ENCODE assay signal across 8 cellular contexts in genomic region chr11:88357323-88358039, GRCh38. TPM values are rescaled to one million over a fixed set of nuclear protein-coding genes. Genes with fewer than 3 reads are reported as not detected.
A peak's percentile ranks its signal among the peaks of the same experiment; 100 is the strongest.
DNase-seq lines count a peak whose midpoint lies in the region; ATAC-seq and TF ChIP-seq lines count a peak whose summit lies in the region.

No MANE protein-coding gene starts in this region.

- H3K14ac ChIP-seq in mesenchymal stem cell (ENCODE audit: low read length in 2 of 2): no peak overlapping the region

- H3F3A ChIP-seq in SK-N-SH (replicated peaks; ENCODE audit: insufficient read depth): peaks cover 14% of the 10 kb centered on the region

- no peak overlapping the region for H2AK5ac ChIP-seq in mesenchymal stem cell (ENCODE audit: low read length, severe bottlenecking)

- H2BK5ac ChIP-seq in mesenchymal stem cell (ENCODE audit: low read depth, low read length, poor library complexity, severe bottlenecking): no peak overlapping the region

- no peaks in the 10 kb centered on the region for H4K20me1 ChIP-seq in SK-N-SH (ENCODE audit: insufficient read depth)

- no peak overlapping the region for H3K4ac ChIP-seq in mesenchymal stem cell (ENCODE audit: low read depth in 1 of 2, low read length in 2 of 2)

- H3K18ac ChIP-seq in mesenchymal stem cell (ENCODE audit: low read depth in 1 of 2, low read length in 2 of 2): no peak overlapping the region

- TF ChIP-seq CTCF in SK-N-SH (IDR thresholded peaks at IDR 0.05): no peak

- no peak for TF ChIP-seq RAD21 in SK-N-SH (IDR thresholded peaks at IDR 0.05; ENCODE audit: low read length)

- POLR2A ChIA-PET in SK-N-SH (lab: Yijun Ruan, JAX): no interaction called here

- H3K23ac ChIP-seq in mesenchymal stem cell (ENCODE audit: low read length in 2 of 2): no peak overlapping the region

- no peaks in the 10 kb centered on the region for H3K9me3 ChIP-seq in SK-N-SH
- H3K9me3 ChIP-seq in mesenchymal stem cell (ENCODE audit: control insufficient read depth, low read length): no peaks in the 10 kb centered on the region

- H3K4me2 ChIP-seq in SK-N-SH (no peak overlapping the region), mesenchymal stem cell (ENCODE audit: low read length, poor library complexity, severe bottlenecking) (no peak overlapping the region)

- H2BK15ac ChIP-seq in mesenchymal stem cell (ENCODE audit: low read depth, poor library complexity, severe bottlenecking): no peak overlapping the region

- DNase-seq in SK-N-SH (no peak), mesenchymal stem cell (peak; percentile 44), NCI-H82 treated with DMSO at 0.1 percent for 48 hours (lab: John Stamatoyannopoulos, UW; ENCODE audit: unreplicated experiment) (no peak), NCI-H2107 (lab: John Stamatoyannopoulos, UW) (no peak)
- DNase-seq in activated CD8-positive, alpha-beta memory T cell treated with anti-CD3 and anti-CD28 coated beads, Interleukin-2, amount 50 U/mL, for 4 hours: no peak

- H2AFZ ChIP-seq in ACC112 (ENCODE audit: low read length, unreplicated experiment) (peak overlapping the region; percentile 87), SK-N-SH (ENCODE audit: low read depth) (peak overlapping the region; percentile 60; the same call in 1 of the 2 replicates), mesenchymal stem cell (ENCODE audit: low read depth, low read length) (no peak overlapping the region)

- H3K27me3 ChIP-seq in ACC112 (ENCODE audit: insufficient read depth, low read length) (no peaks in the 10 kb centered on the region), SK-N-SH (ENCODE audit: insufficient read depth) (no peaks in the 10 kb centered on the region), mesenchymal stem cell (ENCODE audit: control insufficient read depth in 1 of 2, insufficient read depth in 1 of 2, low read length in 2 of 2) (no peaks in the 10 kb centered on the region)

- no peaks in the 10 kb centered on the region for H3K79me1 ChIP-seq in mesenchymal stem cell (replicated peaks; ENCODE audit: low read length, poor library complexity, severe bottlenecking)

- H3K79me2 ChIP-seq in ACC112 (ENCODE audit: control insufficient read depth, insufficient read depth, low read length, unreplicated experiment): no peaks in the 10 kb centered on the region
- H3K79me2 ChIP-seq in SK-N-SH (ENCODE audit: insufficient read depth): no peaks in the 10 kb centered on the region

- TF ChIP-seq EP300 in SK-N-SH (IDR thresholded peaks at IDR 0.05; ENCODE audit: borderline replicate concordance in 1 of 2, low read depth in 1 of 2, low read length in 1 of 2): no peak

- no peaks in the 10 kb centered on the region for H3K36me3 ChIP-seq in ACC112 (ENCODE audit: insufficient read depth, low read length)
- no peaks in the 10 kb centered on the region for H3K36me3 ChIP-seq in SK-N-SH (replicated peaks in 1 of 2; ENCODE audit: control insufficient read depth in 1 of 2, insufficient read depth in 2 of 2, low read length in 1 of 2)
- H3K36me3 ChIP-seq in mesenchymal stem cell (ENCODE audit: control insufficient read depth in 1 of 2, insufficient read depth in 2 of 2, low read depth in 1 of 2, low read length in 2 of 2): no peaks in the 10 kb centered on the region

- H4K91ac ChIP-seq in mesenchymal stem cell (ENCODE audit: low read length): no peak overlapping the region

- no peak overlapping the region for H2BK120ac ChIP-seq in mesenchymal stem cell (ENCODE audit: low read depth, low read length)

- no peaks in the 10 kb centered on the region for H3K9me2 ChIP-seq in SK-N-SH

- H4K8ac ChIP-seq in mesenchymal stem cell (ENCODE audit: low read length): no peak overlapping the region

- ATAC-seq in GM18858 (IDR thresholded peaks at IDR 0.05; ENCODE audit: unreplicated experiment) (peak; percentile 57), HG02885 (IDR thresholded peaks at IDR 0.05; ENCODE audit: poor library complexity, unreplicated experiment) (peak; percentile 68)

- H3K4me1 ChIP-seq in ACC112 (ENCODE audit: control insufficient read depth, insufficient read depth, low read length, unreplicated experiment): peaks cover 20% of the 10 kb centered on the region
- H3K4me1 ChIP-seq in SK-N-SH (ENCODE audit: control insufficient read depth in 1 of 2, insufficient read depth in 2 of 2, low read depth in 1 of 2, low read length in 1 of 2): peaks cover 0 to 4% of the 10 kb centered on the region in 2 experiments; a peak in 1 of 4 replicates
- H3K4me1 ChIP-seq in mesenchymal stem cell (ENCODE audit: control insufficient read depth, insufficient read depth, low read depth, low read length): peaks cover 2% of the 10 kb centered on the region

- CTCF ChIA-PET in SK-N-SH (lab: Yijun Ruan, JAX): interaction anchor here (1.5 kb wide), 1 partner anchor 15 kb away, joined by 5 read pairs; no protein-coding TSS in a partner anchor

- WGBS in SK-N-SH (ENCODE audit: low lambda C conversion rate): 92% methylated on average over 3 of the region's 3 CpGs
- no CpG with 5 or more reads among the region's 3 CpGs for WGBS in mesenchymal stem cell

- no peak overlapping the region for H3K9ac ChIP-seq in SK-N-SH
- peak overlapping the region; percentile 10 for H3K9ac ChIP-seq in mesenchymal stem cell (ENCODE audit: low read length)

- no peak overlapping the region for H2BK12ac ChIP-seq in mesenchymal stem cell (ENCODE audit: low read length in 2 of 2)

- H3K4me3 ChIP-seq in ACC112 (ENCODE audit: low read depth, low read length) (peak overlapping the region; percentile 31; the same call in 1 of the 2 replicates), SK-N-SH (ENCODE audit: low read depth in 2 of 2, low read length in 1 of 2) (no peak overlapping the region), mesenchymal stem cell (ENCODE audit: insufficient read depth in 1 of 2, low read depth in 1 of 2, low read length in 2 of 2) (peak overlapping the region in 1 of 2 experiments; percentile 2)

- peak overlapping the region; percentile 90 for H3K27ac ChIP-seq in ACC112 (ENCODE audit: low read depth, low read length)
- no peak overlapping the region for H3K27ac ChIP-seq in SK-N-SH (ENCODE audit: low read depth in 2 of 2, low read length in 1 of 2)
- H3K27ac ChIP-seq in mesenchymal stem cell (ENCODE audit: low read length, poor library complexity, severe bottlenecking): peak overlapping the region; percentile 87

TF ChIP-seq in SK-N-SH, 30 proteins besides CTCF, POLR2A, EP300 and RAD21:
- no peak for TF ChIP-seq GATA2 (CRISPR knock-in tag; IDR thresholded peaks at IDR 0.05)
- TF ChIP-seq ELF1 (IDR thresholded peaks at IDR 0.05): no peak
- TF ChIP-seq RXRA (IDR thresholded peaks at IDR 0.05; ENCODE audit: borderline replicate concordance, low read depth): no peak
- TF ChIP-seq TCF12 (IDR thresholded peaks at IDR 0.05): no peak
- TF ChIP-seq PBX3 (IDR thresholded peaks at IDR 0.05): no peak
- no peak for TF ChIP-seq TEAD4 (IDR thresholded peaks at IDR 0.05; ENCODE audit: borderline replicate concordance, insufficient read depth)
- TF ChIP-seq FOXJ3 (CRISPR knock-in tag; IDR thresholded peaks at IDR 0.05): no peak
- no peak for TF ChIP-seq MEF2A (IDR thresholded peaks at IDR 0.05; ENCODE audit: borderline replicate concordance, low read depth)
- TF ChIP-seq, protein P1, sequence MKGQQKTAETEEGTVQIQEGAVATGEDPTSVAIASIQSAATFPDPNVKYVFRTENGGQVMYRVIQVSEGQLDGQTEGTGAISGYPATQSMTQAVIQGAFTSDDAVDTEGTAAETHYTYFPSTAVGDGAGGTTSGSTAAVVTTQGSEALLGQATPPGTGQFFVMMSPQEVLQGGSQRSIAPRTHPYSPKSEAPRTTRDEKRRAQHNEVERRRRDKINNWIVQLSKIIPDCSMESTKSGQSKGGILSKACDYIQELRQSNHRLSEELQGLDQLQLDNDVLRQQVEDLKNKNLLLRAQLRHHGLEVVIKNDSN (IDR thresholded peaks at IDR 0.05; ENCODE audit: borderline replicate concordance, low read depth): no peak
- no peak for TF ChIP-seq GABPA (IDR thresholded peaks at IDR 0.05; ENCODE audit: low read depth)

RNA-seq across cellular contexts. Expression of gene CTSC, which starts 19.9 kb away (rescaled TPM):
- 101 and 104 TPM in 2 replicates for polyA plus RNA-seq in SK-N-SH (2012; rRNA removed)
- polyA plus RNA-seq in SK-N-SH (2012; cell fraction: cytosol; rRNA removed): 92.4 and 111 TPM in 2 replicates
- polyA plus RNA-seq in SK-N-SH (2012; cell fraction: nucleus; rRNA removed): 25.4 and 47.1 TPM in 2 replicates
- 491 TPM for polyA plus RNA-seq in mesenchymal stem cell (2013, experiment 1 of 2)
- 516 TPM for polyA plus RNA-seq in mesenchymal stem cell (2013, experiment 2 of 2)

Comparison
In these comparisons a context has a peak if more than half of its experiments do, and no peak if none do; other contexts are left out.
1. H3K27ac ChIP-seq: peak in ACC112 (single experiment) and mesenchymal stem cell (single experiment); none in SK-N-SH (0 of 2).